In the genomic region with DNA sequence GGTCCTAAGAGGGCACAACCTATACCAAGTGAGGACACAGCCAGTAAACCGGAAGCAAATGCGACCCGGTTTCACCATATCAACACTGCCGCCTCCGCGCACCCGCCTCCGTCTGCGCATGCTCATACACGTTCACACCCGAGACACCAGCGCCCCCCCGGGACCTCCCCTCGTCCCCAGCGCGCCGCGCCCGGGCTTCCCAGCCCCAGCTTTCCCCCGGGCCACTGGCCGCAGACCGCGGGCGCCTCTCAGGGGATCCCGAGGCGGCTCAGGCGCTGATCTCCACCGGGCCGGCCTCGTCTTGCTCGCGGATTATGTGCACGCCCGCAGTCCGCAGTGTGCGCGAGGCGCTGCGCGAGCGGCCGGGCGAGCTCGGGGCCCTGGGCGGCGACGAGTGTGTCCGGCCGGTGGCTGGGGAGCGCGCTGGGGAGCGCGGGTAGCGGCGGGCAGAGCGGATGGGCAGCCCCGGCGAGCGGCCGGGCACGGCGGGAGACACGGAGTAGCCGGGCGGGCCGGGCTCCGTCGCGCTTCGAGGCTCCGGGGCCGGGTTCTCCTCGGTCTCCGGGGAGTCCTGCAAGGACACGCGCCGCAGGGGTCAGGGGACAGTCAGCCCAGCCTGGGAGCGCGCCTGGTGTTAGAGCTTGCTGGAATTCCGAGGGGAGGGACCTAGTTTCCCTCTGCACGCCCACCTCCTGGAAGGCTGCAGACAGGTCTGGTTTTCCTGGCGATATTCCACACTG, we compare ENCODE assay signal across 8 cellular contexts. TPM values are rescaled to one million over a fixed set of nuclear protein-coding genes. Genes with fewer than 3 reads are reported as not detected.
DNase-seq lines count a peak whose midpoint lies in the region; ATAC-seq lines count a peak whose summit lies in the region.

No MANE protein-coding gene starts in this region.

- POLR2A ChIA-PET in CD8-positive, alpha-beta memory T cell (lab: Charles Lee): interaction anchor here (0.6 to 1.6 kb wide), 2 partner anchors 33 to 299 kb away, joined by 3 to 7 read pairs; partner anchors contain the start of gene CCDC15

- no peaks in the 10 kb centered on the region for H3K36me3 ChIP-seq in CD8-positive, alpha-beta memory T cell (ENCODE audit: insufficient read depth, low read length)

- H3K4me3 Mint-ChIP-seq in CD8-positive, alpha-beta memory T cell: peak overlapping the region; percentile 77 to 89 (median 82)

- ATAC-seq in HG03280 (IDR thresholded peaks at IDR 0.05; ENCODE audit: unreplicated experiment): peak; percentile 48
- ATAC-seq in left lobe of liver: peak; percentile 52

- peak overlapping the region; percentile 33 for H3K4me3 ChIP-seq in CD8-positive, alpha-beta memory T cell (ENCODE audit: low read length)

- H3K27ac Mint-ChIP-seq in CD8-positive, alpha-beta memory T cell: peak overlapping the region in 7 of 8 donors; percentile 28 to 77 (median 58)

- peaks cover 0 to 9% of the 10 kb centered on the region in 2 donors for H3K27me3 Mint-ChIP-seq in CD8-positive, alpha-beta memory T cell

- peaks cover 17 to 22% (median 21%) of the 10 kb centered on the region in 3 donors for H3K4me1 Mint-ChIP-seq in CD8-positive, alpha-beta memory T cell

- peak; percentile 57 to 89 (median 77) for DNase-seq in CD8-positive, alpha-beta memory T cell
- DNase-seq in activated CD4-positive, alpha-beta T cell treated with anti-CD3 and anti-CD28 coated beads for 4 hours: peak; percentile 74 to 80
- DNase-seq in dedifferentiated amniotic fluid mesenchymal stem cell (ENCODE audit: extremely low spot score) (peak; percentile 27), left lobe of liver (ENCODE audit: low spot score) (peak; percentile 74), OCI-M2 (lab: John Stamatoyannopoulos, UW; ENCODE audit: unreplicated experiment) (no peak), GOT3 (lab: John Stamatoyannopoulos, UW) (no peak)
- DNase-seq in stimulated activated CD4-positive, alpha-beta T cell treated with anti-CD3 and anti-CD28 coated beads, Interleukin-4, amount 100 ng/mL, for 24 hours: peak; percentile 78

- H3K27me3 ChIP-seq in CD8-positive, alpha-beta memory T cell (ENCODE audit: insufficient read depth, low read length, poor library complexity, severe bottlenecking): no peaks in the 10 kb centered on the region

- no peaks in the 10 kb centered on the region for H3K36me3 Mint-ChIP-seq in CD8-positive, alpha-beta memory T cell

- no peak overlapping the region for H3K27ac ChIP-seq in CD8-positive, alpha-beta memory T cell (ENCODE audit: low read depth, low read length)

- H3K9me3 Mint-ChIP-seq in CD8-positive, alpha-beta memory T cell: peaks cover 0 to 1% (median 0%) of the 10 kb centered on the region in 5 donors

- CTCF ChIA-PET in CD8-positive, alpha-beta memory T cell (lab: Charles Lee): interaction anchor here (1.1 to 2.9 kb wide), 2 partner anchors 10 to 44 kb away, joined by 4 to 21 read pairs; no protein-coding TSS in a partner anchor

- no peaks in the 10 kb centered on the region for H3K9me3 ChIP-seq in CD8-positive, alpha-beta memory T cell (ENCODE audit: low read length)

- peaks cover 29% of the 10 kb centered on the region for H3K4me1 ChIP-seq in CD8-positive, alpha-beta memory T cell (ENCODE audit: insufficient read depth, low read length)

RNA-seq across cellular contexts. Expression of gene HEPN1, which starts 2.0 kb away (rescaled TPM):
- total RNA-seq in CD8-positive, alpha-beta memory T cell: not detected
- not detected for polyA plus RNA-seq in CD8-positive, alpha-beta memory T cell
- not detected for total RNA-seq in left lobe of liver

RNA-seq across cellular contexts. Expression of gene HEPACAM, which starts 14.8 kb away (rescaled TPM):
- total RNA-seq in CD8-positive, alpha-beta memory T cell: not detected
- polyA plus RNA-seq in CD8-positive, alpha-beta memory T cell: not detected
- total RNA-seq in left lobe of liver: 27.2 TPM

RNA-seq across cellular contexts. Expression of gene ROBO4, which starts 23.4 kb away (rescaled TPM):
- not detected for total RNA-seq in CD8-positive, alpha-beta memory T cell
- polyA plus RNA-seq in CD8-positive, alpha-beta memory T cell: not detected
- total RNA-seq in left lobe of liver: 6.3 TPM

RNA-seq across cellular contexts. Expression of gene CCDC15, which starts 33.0 kb away (rescaled TPM):
- total RNA-seq in CD8-positive, alpha-beta memory T cell: 1 to 10 TPM; 3.6 to 3.7 TPM
- polyA plus RNA-seq in CD8-positive, alpha-beta memory T cell: 1.6 TPM
- 0.48 TPM for total RNA-seq in left lobe of liver

RNA-seq across cellular contexts. Expression of gene ROBO3, which starts 55.8 kb away (rescaled TPM):
- total RNA-seq in CD8-positive, alpha-beta memory T cell: 1 to 10 TPM; 7.7 to 9.4 TPM
- polyA plus RNA-seq in CD8-positive, alpha-beta memory T cell: 2.2 TPM
- 1.5 TPM for total RNA-seq in left lobe of liver

Comparison
In these comparisons a context has a peak if more than half of its experiments do, and no peak if none do; other contexts are left out.
1. DNase-seq: peak in CD8-positive, alpha-beta memory T cell (5 of 5), activated CD4-positive, alpha-beta T cell treated with anti-CD3 and anti-CD28 coated beads for 4 hours (2 of 2), dedifferentiated amniotic fluid mesenchymal stem cell (single experiment), left lobe of liver (single experiment) and stimulated activated CD4-positive, alpha-beta T cell treated with anti-CD3 and anti-CD28 coated beads, Interleukin-4, amount 100 ng/mL, for 24 hours (single experiment); none in OCI-M2 (single experiment) and GOT3 (single experiment).
2. RNA of gene HEPACAM, which starts 14.8 kb away (total RNA-seq): 27.2 TPM in left lobe of liver (single experiment); not detected in CD8-positive, alpha-beta memory T cell; every median in the first group is over 10 times any median in the second.